11 cellular contexts compared by ENCODE assay signal in genomic region chr5:139446956-139447779, GRCh38.
DNase-seq lines count a peak whose midpoint lies in the region; ATAC-seq and TF ChIP-seq lines count a peak whose summit lies in the region.
"Had no signal": no experiment of that assay in that cellular context is flagged by ENCODE, and none has a peak within 500 bp of the region (broad histone marks: within the 10 kb centered on the region; RNA-seq: fewer than 3 reads in every experiment).

No MANE protein-coding gene starts in this region.

- ATAC-seq in GM19463 (IDR thresholded peaks at IDR 0.05; ENCODE audit: unreplicated experiment), result peak; percentile 70
- ATAC-seq in HG03565 (IDR thresholded peaks at IDR 0.05; ENCODE audit: unreplicated experiment), result peak; percentile 53
- no peak for ATAC-seq in GM18909 (IDR thresholded peaks at IDR 0.05; ENCODE audit: poor library complexity, unreplicated experiment)
- no peak for ATAC-seq in GM21367 (IDR thresholded peaks at IDR 0.05; ENCODE audit: unreplicated experiment)

- peak; percentile 83 for DNase-seq in GM12865 (ENCODE audit: low read depth)
- DNase-seq in erythroblast (lab: John Stamatoyannopoulos, UW), result no peak
- DNase-seq in SW480 (ENCODE audit: low spot score), result no peak
- DNase-seq in LoVo (ENCODE audit: low spot score), result no peak
- DNase-seq: GF-D8; NCI-H446 treated with DMSO at 0.1 percent for 48 hours; stimulated activated naive CD4-positive, alpha-beta T cell treated with Interleukin-2 at 50 U/mL for 16 hours had no signal

- peak; percentile 36 for TF ChIP-seq POLR2A in erythroblast (IDR thresholded peaks at IDR 0.05; ENCODE audit: low read length)

- no peak for TF ChIP-seq CTCF in GM12865 (IDR thresholded peaks at IDR 0.05; ENCODE audit: insufficient read depth, low read depth, low read length, missing control alignments)

- H3K4me3 ChIP-seq in GM12865 (ENCODE audit: low read depth, low read length), result no peak overlapping the region

Comparison
In these comparisons a context has a peak if more than half of its experiments do, and no peak if none do; other contexts are left out.
1. ATAC-seq: peak in GM19463 (single experiment) and HG03565 (single experiment); none in GM18909 (single experiment) and GM21367 (single experiment).